ENCODE assay signal across 11 cellular contexts in the genomic region with DNA sequence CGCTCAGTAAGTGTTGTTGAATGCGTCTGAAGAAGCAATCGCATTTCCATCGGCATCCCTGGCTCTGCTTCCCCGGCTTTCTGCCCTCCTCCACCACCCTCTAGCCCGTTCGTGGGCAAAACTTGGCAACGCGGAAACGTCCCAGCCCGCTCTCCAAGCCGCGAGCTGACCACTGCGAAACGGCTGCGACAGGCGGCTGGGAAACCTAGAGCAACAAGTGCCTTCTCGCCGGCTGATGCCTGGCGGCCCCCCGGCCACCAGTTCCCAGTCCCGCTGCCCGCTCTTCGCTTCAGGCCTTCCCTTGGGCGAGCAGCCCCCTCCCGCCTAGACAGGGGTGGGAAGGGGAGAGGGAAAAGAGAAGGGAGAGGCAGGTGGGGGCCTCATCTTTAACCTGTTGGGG. TPM values are rescaled to one million over a fixed set of nuclear protein-coding genes. Genes with fewer than 3 reads are reported as not detected.
DNase-seq lines count a peak whose midpoint lies in the region; ATAC-seq, FAIRE-seq and TF ChIP-seq lines count a peak whose summit lies in the region.
"Had no signal": no experiment of that assay in that cellular context is flagged by ENCODE, and none has a peak within 500 bp of the region (broad histone marks: within the 10 kb centered on the region; RNA-seq: fewer than 3 reads in every experiment).

No MANE protein-coding gene starts in this region.

- no peak overlapping the region for H4K91ac ChIP-seq in H9 (ENCODE audit: insufficient read length, low read depth, low read length)

- peak overlapping the region; percentile 38 for H3K4me3 ChIP-seq in A673 (ENCODE audit: low read depth, low read length, poor library complexity, severe bottlenecking)
- peak overlapping the region; percentile 27 for H3K4me3 ChIP-seq in naive thymus-derived CD4-positive, alpha-beta T cell (ENCODE audit: low read length)
- H3K4me3 ChIP-seq: mucosa of descending colon had no signal

- no peaks in the 10 kb centered on the region for H4K20me1 ChIP-seq in H9 (ENCODE audit: control insufficient read depth, insufficient read depth, insufficient read length)

- peaks cover 83% of the 10 kb centered on the region for H3K27me3 ChIP-seq in A673 (replicated peaks; ENCODE audit: insufficient read depth, low read depth, low read length, poor library complexity)
- peaks cover 57% of the 10 kb centered on the region for H3K27me3 ChIP-seq in H9 (ENCODE audit: insufficient read depth, low read length)
- H3K27me3 ChIP-seq in naive thymus-derived CD4-positive, alpha-beta T cell (ENCODE audit: control insufficient read depth in 2 of 2, insufficient read depth in 2 of 2, low read length in 2 of 2) = peaks cover 0 to 15% of the 10 kb centered on the region in 2 donors

- H4K5ac ChIP-seq in H9 (ENCODE audit: insufficient read length, low read depth, low read length) = no peak overlapping the region

- H3K14ac ChIP-seq in H9 (ENCODE audit: insufficient read depth, low read length) = no peak overlapping the region

- no peak overlapping the region for H3T11ph ChIP-seq in H9 (ENCODE audit: low read length)

- H3K79me1 ChIP-seq in H9 (ENCODE audit: insufficient read depth, low read depth, low read length, poor library complexity, severe bottlenecking) = no peaks in the 10 kb centered on the region

- H2AK5ac ChIP-seq in H9 (ENCODE audit: insufficient read length, low read length) = no peak overlapping the region

- H3K27ac ChIP-seq in A673 (ENCODE audit: low read depth, low read length, poor library complexity, severe bottlenecking) = no peak overlapping the region
- no peak overlapping the region for H3K27ac ChIP-seq in H9 (ENCODE audit: insufficient read length, low read depth, low read length)
- no peak overlapping the region for H3K27ac ChIP-seq in naive thymus-derived CD4-positive, alpha-beta T cell (ENCODE audit: low read depth, low read length)

- H3K4ac ChIP-seq in H9 (ENCODE audit: low read depth, low read length) = no peak overlapping the region

- TF ChIP-seq CTCF in A673 (conservative IDR thresholded peaks at IDR 0.05; ENCODE audit: low read depth, low read length) (no peak), H9 (conservative IDR thresholded peaks at IDR 0.05) (no peak), D721Med (IDR thresholded peaks at IDR 0.05; ENCODE audit: insufficient read depth, missing control alignments) (no peak)

- no peak overlapping the region for H3K56ac ChIP-seq in H9 (ENCODE audit: insufficient read length, low read depth, low read length)

- intact Hi-C loops in A673 (cut with micrococcal nuclease; ENCODE audit: unreplicated experiment) = loop anchor here (5.0 to 10.0 kb wide), 2 partner anchors 63 to 240 kb away; no protein-coding TSS in a partner anchor
- intact Hi-C loops in naive thymus-derived CD4-positive, alpha-beta T cell (cut with micrococcal nuclease) = no loop called here

- H3K23me2 ChIP-seq in H9 (ENCODE audit: insufficient read length, low read depth, low read length, poor library complexity, severe bottlenecking) = peaks cover 27% of the 10 kb centered on the region

- H2BK120ac ChIP-seq in H9 (ENCODE audit: low read depth, low read length, poor library complexity, severe bottlenecking) = no peak overlapping the region

- H3K9me3 Mint-ChIP-seq in H9 = peaks cover 64 to 74% of the 10 kb centered on the region in 2 experiments
- no peaks in the 10 kb centered on the region for H3K9me3 Mint-ChIP-seq in central memory CD8-positive, alpha-beta T cell
- H3K9me3 Mint-ChIP-seq in naive thymus-derived CD4-positive, alpha-beta T cell = peaks cover 0 to 5% (median 0%) of the 10 kb centered on the region in 11 donors

- no peak for ATAC-seq in central memory CD8-positive, alpha-beta T cell (replicated peaks; ENCODE audit: extremely low read depth, poor library complexity, severe bottlenecking)
- no peak for ATAC-seq in naive thymus-derived CD4-positive, alpha-beta T cell
- ATAC-seq in HG02763 (IDR thresholded peaks at IDR 0.05; ENCODE audit: unreplicated experiment) = no peak
- ATAC-seq: mucosa of descending colon had no signal

- FAIRE-seq in D721Med (lab: Jason Lieb, UNC) = no peak
- FAIRE-seq: H54 had no signal

- CTCF ChIA-PET in A673 (lab: Charles Lee) = no interaction called here
- CTCF ChIA-PET in naive thymus-derived CD4-positive, alpha-beta T cell (lab: Charles Lee) = no interaction called here

- H2BK15ac ChIP-seq in H9 (ENCODE audit: low read depth, low read length) = no peak overlapping the region

- no TSS peak for BruUV-seq in A673 (replicated peaks; lab: Mats Ljungman, UMichigan)

- no peak overlapping the region for H2BK20ac ChIP-seq in H9 (ENCODE audit: low read depth, low read length, poor library complexity, severe bottlenecking)

- WGBS in H9 (ENCODE audit: extremely low coverage, insufficient read length, low lambda C conversion rate) = no CpG with 5 or more reads among the region's 26 CpGs

- no peaks in the 10 kb centered on the region for H3K4me1 ChIP-seq in A673 (ENCODE audit: insufficient read depth, low read length, poor library complexity, severe bottlenecking)
- H3K4me1 ChIP-seq in H9 (ENCODE audit: insufficient read depth, low read length) = no peaks in the 10 kb centered on the region; the same call in 1 of the 2 replicates
- peaks cover 10 to 14% of the 10 kb centered on the region in 2 donors for H3K4me1 ChIP-seq in naive thymus-derived CD4-positive, alpha-beta T cell (ENCODE audit: control insufficient read depth in 2 of 2, insufficient read depth in 2 of 2, low read length in 2 of 2)

- POLR2A ChIA-PET in A673 (lab: Charles Lee; ENCODE audit: low non-redundant PET) = no interaction called here
- POLR2A ChIA-PET in naive thymus-derived CD4-positive, alpha-beta T cell (lab: Charles Lee) = no interaction called here

- no peak overlapping the region for H4K8ac ChIP-seq in H9 (replicated peaks; ENCODE audit: insufficient read length, low read depth, low read length)

- peaks cover 14 to 19% of the 10 kb centered on the region in 2 experiments for H3K4me1 Mint-ChIP-seq in H9
- peaks cover 19% of the 10 kb centered on the region for H3K4me1 Mint-ChIP-seq in central memory CD8-positive, alpha-beta T cell
- peaks cover 4 to 44% (median 27%) of the 10 kb centered on the region in 7 donors for H3K4me1 Mint-ChIP-seq in naive thymus-derived CD4-positive, alpha-beta T cell

- no peak overlapping the region for H3K27ac Mint-ChIP-seq in H9
- no peak overlapping the region for H3K27ac Mint-ChIP-seq in central memory CD8-positive, alpha-beta T cell (ENCODE audit: low read depth)
- no peak overlapping the region for H3K27ac Mint-ChIP-seq in naive thymus-derived CD4-positive, alpha-beta T cell

- H3K4me2 ChIP-seq in H9 (ENCODE audit: insufficient read depth, insufficient read length, low read length) = peak overlapping the region; percentile 39

- H2BK12ac ChIP-seq in H9 (ENCODE audit: insufficient read length, low read depth, low read length) = no peak overlapping the region

- no peaks in the 10 kb centered on the region for H3K79me2 ChIP-seq in H9 (ENCODE audit: insufficient read depth, low read length)

- H3K4me3 Mint-ChIP-seq in H9 = peak overlapping the region; percentile 57 to 82
- H3K4me3 Mint-ChIP-seq in central memory CD8-positive, alpha-beta T cell = peak overlapping the region; percentile 78
- H3K4me3 Mint-ChIP-seq in naive thymus-derived CD4-positive, alpha-beta T cell = peak overlapping the region; percentile 27 to 90 (median 70)

- H2AFZ ChIP-seq in H9 (ENCODE audit: low read length) = no peak overlapping the region

- no peak overlapping the region for H2BK5ac ChIP-seq in H9 (ENCODE audit: insufficient read length, low read length)

- H3K9me3 ChIP-seq in A673 (ENCODE audit: low read depth, low read length, poor library complexity, severe bottlenecking) = no peaks in the 10 kb centered on the region
- peaks cover 7% of the 10 kb centered on the region for H3K9me3 ChIP-seq in H9 (ENCODE audit: control insufficient read depth, low read depth, low read length)
- no peaks in the 10 kb centered on the region for H3K9me3 ChIP-seq in naive thymus-derived CD4-positive, alpha-beta T cell (ENCODE audit: control insufficient read depth in 2 of 3, low read length in 3 of 3)
- H3K9me3 ChIP-seq: mucosa of descending colon had no signal

- H3K18ac ChIP-seq in H9 (ENCODE audit: insufficient read length, low read depth, low read length) = no peak overlapping the region

- H3K23ac ChIP-seq in H9 (ENCODE audit: insufficient read length, low read depth, low read length) = no peak overlapping the region

- DNase-seq in A673 (ENCODE audit: low spot score) (no peak), H9 (no peak), HCEC 1CT (no peak), D721Med (ENCODE audit: insufficient read length, low spot score) (no peak), NCI-H1694 (lab: John Stamatoyannopoulos, UW) (no peak)
- no peak for DNase-seq in central memory CD8-positive, alpha-beta T cell (ENCODE audit: low spot score in 2 of 2)
- DNase-seq in naive thymus-derived CD4-positive, alpha-beta T cell = no peak
- DNase-seq: mucosa of descending colon, NCI-H1436 had no signal

- peaks cover 93% of the 10 kb centered on the region for H3K27me3 Mint-ChIP-seq in H9 (ENCODE audit: low read depth)
- H3K27me3 Mint-ChIP-seq in central memory CD8-positive, alpha-beta T cell = peaks cover 76% of the 10 kb centered on the region
- peaks cover 30 to 75% (median 48%) of the 10 kb centered on the region in 5 donors for H3K27me3 Mint-ChIP-seq in naive thymus-derived CD4-positive, alpha-beta T cell

- no peaks in the 10 kb centered on the region for H3K36me3 ChIP-seq in A673 (ENCODE audit: insufficient read depth, low read length, poor library complexity, severe bottlenecking)
- H3K36me3 ChIP-seq in naive thymus-derived CD4-positive, alpha-beta T cell (ENCODE audit: control insufficient read depth in 2 of 3, insufficient read depth in 3 of 3, low read length in 3 of 3) = no peaks in the 10 kb centered on the region

- H3K36me3 Mint-ChIP-seq in H9 (ENCODE audit: insufficient read depth in 1 of 3, low read depth in 3 of 3) = peaks cover 0 to 7% (median 7%) of the 10 kb centered on the region in 3 experiments; a peak in 5 of 7 replicates
- no peaks in the 10 kb centered on the region for H3K36me3 Mint-ChIP-seq in central memory CD8-positive, alpha-beta T cell (ENCODE audit: insufficient read depth)
- no peaks in the 10 kb centered on the region for H3K36me3 Mint-ChIP-seq in naive thymus-derived CD4-positive, alpha-beta T cell

- no peak overlapping the region for H3K9ac ChIP-seq in H9 (ENCODE audit: extremely low read depth, insufficient read length, low read length)

RNA-seq across cellular contexts. Expression of a gene that starts 0.8 kb away (rescaled TPM):
- 3.2 and 6.2 TPM in 2 replicates for total RNA-seq in A673 (2021)
- 1.1 and 1.8 TPM in 2 replicates for total RNA-seq in H9 (2021)
- total RNA-seq in naive thymus-derived CD4-positive, alpha-beta T cell = 1 to 10 TPM in 1 of 5 experiments, not detected in 4; 1.5 TPM
- not detected for polyA plus RNA-seq in naive thymus-derived CD4-positive, alpha-beta T cell

RNA-seq across cellular contexts. Expression of a gene that starts 27.8 kb away (rescaled TPM):
- 1,168 and 1,205 TPM in 2 replicates for total RNA-seq in A673 (2021)
- 1,588 and 1,597 TPM in 2 replicates for total RNA-seq in H9 (2021)
- 1,000 to 10,000 TPM in 4 of 5 experiments, 100 to 1,000 TPM in 1; 939 to 1,615 (median 1,588) TPM for total RNA-seq in naive thymus-derived CD4-positive, alpha-beta T cell
- 1,000 to 10,000 TPM in 1 of 2 donors, 100 to 1,000 TPM in 1; 971 to 1,125 TPM for polyA plus RNA-seq in naive thymus-derived CD4-positive, alpha-beta T cell
